ENCODE assay signal across 15 cellular contexts in the genomic region with DNA sequence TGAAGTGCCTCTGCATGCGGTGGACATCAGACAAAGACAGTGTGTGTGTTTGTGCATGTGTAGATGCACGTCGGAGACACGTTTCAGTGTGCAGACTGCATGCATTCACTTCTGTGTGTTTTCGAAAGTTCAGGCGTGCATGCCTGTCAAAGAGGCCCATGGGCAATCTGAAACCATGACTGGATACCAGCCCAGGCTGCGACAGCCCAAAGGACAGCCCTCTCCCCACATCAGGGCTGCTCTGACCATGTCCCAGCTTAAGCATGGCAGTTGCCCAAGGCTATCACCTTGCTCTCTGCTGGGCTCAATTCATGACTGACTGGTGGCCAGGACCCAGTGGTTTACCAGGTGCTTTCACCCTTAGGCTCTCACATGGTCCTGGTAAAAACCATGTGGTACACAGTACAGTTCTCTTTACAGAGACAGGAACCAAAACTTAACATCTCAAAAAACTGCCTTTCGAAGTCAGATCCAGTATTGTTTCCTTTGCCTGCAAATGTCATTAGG.
A peak's percentile ranks its signal among the peaks of the same experiment; 100 is the strongest.
DNase-seq lines count a peak whose midpoint lies in the region; ATAC-seq, FAIRE-seq and TF ChIP-seq lines count a peak whose summit lies in the region.
"Had no signal": no experiment of that assay in that cellular context is flagged by ENCODE, and none has a peak within 500 bp of the region (broad histone marks: within the 10 kb centered on the region; RNA-seq: fewer than 3 reads in every experiment).

No MANE protein-coding gene starts in this region.

- no peak for TF ChIP-seq POLR2A in H54 (IDR thresholded peaks at IDR 0.05; ENCODE audit: low read depth, low read length)

- H3K27me3 ChIP-seq in KMS-11 (ENCODE audit: insufficient read depth, low read depth), result no peaks in the 10 kb centered on the region
- H3K27me3 ChIP-seq: MG63 had no signal

- no peak for TF ChIP-seq CTCF in KMS-11 (conservative IDR thresholded peaks at IDR 0.05; ENCODE audit: low read depth, low read length)

- H3K27me3 Mint-ChIP-seq in activated naive CD4-positive, alpha-beta T cell treated with anti-CD3 and anti-CD28 coated beads for 36 hours (ENCODE audit: low read depth), result peaks cover 16% of the 10 kb centered on the region

- H3K27ac Mint-ChIP-seq in activated naive CD4-positive, alpha-beta T cell treated with anti-CD3 and anti-CD28 coated beads for 36 hours, result no peak overlapping the region

- no peak overlapping the region for H3K4me3 ChIP-seq in KMS-11 (IDR thresholded peaks at IDR 0.05; ENCODE audit: insufficient read depth, low read depth, low read length)
- H3K4me3 ChIP-seq: MG63, SK-N-MC had no signal

- CTCF ChIA-PET in activated naive CD4-positive, alpha-beta T cell treated with anti-CD3 and anti-CD28 coated beads for 36 hours (lab: Charles Lee), result no interaction called here

- peak overlapping the region; percentile 63 for H3K4me2 ChIP-seq in KMS-11

- no peaks in the 10 kb centered on the region for H3K79me2 ChIP-seq in KMS-11 (ENCODE audit: insufficient read depth, low read depth)

- peaks cover 9% of the 10 kb centered on the region for H3K4me1 Mint-ChIP-seq in activated naive CD4-positive, alpha-beta T cell treated with anti-CD3 and anti-CD28 coated beads for 36 hours (ENCODE audit: low read depth)

- no peak overlapping the region for H3K4me3 Mint-ChIP-seq in activated naive CD4-positive, alpha-beta T cell treated with anti-CD3 and anti-CD28 coated beads for 36 hours
- H3K4me3 Mint-ChIP-seq: nephron progenitor cell had no signal

- intact Hi-C loops in activated naive CD4-positive, alpha-beta T cell treated with anti-CD3 and anti-CD28 coated beads for 36 hours (cut with micrococcal nuclease), result loop anchor here (5.0 kb wide), 1 partner anchor 426 kb away; a partner anchor contains a TSS

- ATAC-seq in GM18511 (IDR thresholded peaks at IDR 0.05; ENCODE audit: unreplicated experiment) (peak; percentile 37), GM19467 (IDR thresholded peaks at IDR 0.05; ENCODE audit: unreplicated experiment) (peak; percentile 42), HG02884 (IDR thresholded peaks at IDR 0.05; ENCODE audit: unreplicated experiment) (peak; percentile 26)

- no peak overlapping the region; the same call in 1 of the 2 replicates for H3K9ac ChIP-seq in KMS-11

- H3K36me3 Mint-ChIP-seq in activated naive CD4-positive, alpha-beta T cell treated with anti-CD3 and anti-CD28 coated beads for 36 hours (ENCODE audit: low read depth), result no peaks in the 10 kb centered on the region

- no peaks in the 10 kb centered on the region for H3K36me3 ChIP-seq in KMS-11 (ENCODE audit: insufficient read depth)
- H3K36me3 ChIP-seq: MG63 had no signal

- no peak overlapping the region; the same call in 1 of the 2 replicates for H2AFZ ChIP-seq in KMS-11 (ENCODE audit: low read depth)

- H4K20me1 ChIP-seq in KMS-11 (ENCODE audit: insufficient read depth), result no peaks in the 10 kb centered on the region

- peaks cover 8% of the 10 kb centered on the region for H3K9me3 Mint-ChIP-seq in activated naive CD4-positive, alpha-beta T cell treated with anti-CD3 and anti-CD28 coated beads for 36 hours

- FAIRE-seq in H54 (lab: Jason Lieb, UNC), result no peak
- FAIRE-seq: kidney had no signal

- no peak for DNase-seq in H54 (ENCODE audit: insufficient read length, low spot score)
- DNase-seq in NOMO-1 treated with dmso at 0.1 percent for 144 hours (lab: John Stamatoyannopoulos, UW; ENCODE audit: unreplicated experiment), result no peak
- DNase-seq in C1 segment of cervical spinal cord (lab: John Stamatoyannopoulos, UW), result no peak
- no peak for DNase-seq in activated naive CD4-positive, alpha-beta T cell treated with anti-CD3 and anti-CD28 coated beads for 36 hours
- DNase-seq: activated CD4-positive, alpha-beta T cell treated with anti-CD3 and anti-CD28 coated beads for 48 hours; AML-193; kidney; MG63; NCI-H446; nephron progenitor cell had no signal

- peaks cover 80% of the 10 kb centered on the region for H3K4me1 ChIP-seq in KMS-11 (ENCODE audit: low read depth, poor library complexity, severe bottlenecking)

- no peak overlapping the region; the same call in 1 of the 2 replicates for H3K27ac ChIP-seq in KMS-11
- H3K27ac ChIP-seq: SK-N-MC had no signal
